Comparison of ENCODE assay signal across 16 cellular contexts in the genomic region with DNA sequence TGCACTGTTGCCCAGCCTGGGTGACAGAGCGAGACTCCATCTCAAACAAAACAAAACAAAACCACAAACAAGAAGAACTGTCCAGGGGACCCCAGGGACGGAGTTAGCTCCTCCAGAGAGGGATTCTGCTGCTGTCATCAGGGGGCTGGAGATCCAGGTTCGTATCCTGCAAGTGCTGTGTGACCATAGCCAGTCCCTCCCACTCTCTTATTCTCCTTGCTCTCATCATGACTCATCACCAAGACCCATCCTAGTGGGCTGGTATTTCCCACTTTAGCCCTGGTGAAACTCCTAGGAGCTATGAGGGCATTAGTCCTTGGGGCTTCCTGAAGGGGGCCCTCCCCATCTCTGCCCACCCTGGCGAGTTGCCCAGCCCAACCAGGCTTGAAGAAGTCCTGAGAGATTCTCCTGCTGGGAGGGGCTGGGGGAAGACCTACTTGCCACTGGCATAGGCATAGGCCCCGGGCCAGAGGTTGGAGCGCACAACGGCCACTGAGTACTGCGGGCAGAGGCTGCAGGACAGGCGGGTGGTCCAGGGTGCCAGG. TPM values are rescaled to one million over a fixed set of nuclear protein-coding genes. Genes with fewer than 3 reads are reported as not detected.
A peak's percentile ranks its signal among the peaks of the same experiment; 100 is the strongest.
DNase-seq lines count a peak whose midpoint lies in the region; ATAC-seq, FAIRE-seq and TF ChIP-seq lines count a peak whose summit lies in the region.
"Had no signal": no experiment of that assay in that cellular context is flagged by ENCODE, and none has a peak within 500 bp of the region (broad histone marks: within the 10 kb centered on the region; RNA-seq: fewer than 3 reads in every experiment).

No MANE protein-coding gene starts in this region.

- CTCF ChIA-PET in HepG2 (lab: Yijun Ruan, JAX; ENCODE audit: low intra/inter-chr PET ratio, low total read pairs) = interaction anchor here (1.5 kb wide), 1 partner anchor 30 kb away, joined by 17 read pairs; the partner anchor contains the start of gene SIX5

- BruUV-seq in HepG2 (replicated peaks; lab: Mats Ljungman, UMichigan) = no TSS peak

- H3K4me3 Mint-ChIP-seq in stimulated activated naive CD8-positive, alpha-beta T cell treated with anti-CD3 and anti-CD28 coated beads, Interleukin-15, amount 100 ng/mL, for 72 hours = no peak overlapping the region
- H3K4me3 Mint-ChIP-seq: brain had no signal

- no peak overlapping the region for H3K27ac Mint-ChIP-seq in stimulated activated naive CD8-positive, alpha-beta T cell treated with anti-CD3 and anti-CD28 coated beads, Interleukin-15, amount 100 ng/mL, for 72 hours
- H3K27ac Mint-ChIP-seq: activated T-helper 2 cell treated with anti-CD3 and anti-CD28 coated beads, Interferon-gamma antibody, Interleukin-2, Interleukin-4, amounts not matched to agents 10 μg/mL and 5 μg/mL and 100 μg/mL, durations not matched to agents 14 hours and 24 hours and 36 hours had no signal

- H3K4me1 ChIP-seq in HepG2 (ENCODE audit: insufficient read depth, low read length) = peaks cover 26% of the 10 kb centered on the region

- H3K9me3 Mint-ChIP-seq in stimulated activated naive CD8-positive, alpha-beta T cell treated with anti-CD3 and anti-CD28 coated beads, Interleukin-15, amount 100 ng/mL, for 72 hours = no peaks in the 10 kb centered on the region
- H3K9me3 Mint-ChIP-seq: activated T-helper 2 cell treated with anti-CD3 and anti-CD28 coated beads, Interferon-gamma antibody, Interleukin-2, Interleukin-4, amounts not matched to agents 10 μg/mL and 5 μg/mL and 100 μg/mL, durations not matched to agents 14 hours and 24 hours and 36 hours had no signal

- H3K27me3 Mint-ChIP-seq in stimulated activated naive CD8-positive, alpha-beta T cell treated with anti-CD3 and anti-CD28 coated beads, Interleukin-15, amount 100 ng/mL, for 72 hours = peaks cover 76% of the 10 kb centered on the region
- H3K27me3 Mint-ChIP-seq: brain had no signal

- no peak for TF ChIP-seq POLR2A in HepG2 (IDR thresholded peaks at IDR 0.05; ENCODE audit: insufficient read depth in 1 of 2, low read depth in 2 of 2, low read length in 2 of 2)

- H2AFZ ChIP-seq in HepG2 (ENCODE audit: low read length) = no peak overlapping the region

- H3K9ac ChIP-seq in HepG2 (ENCODE audit: insufficient read depth, low read depth, low read length) = no peak overlapping the region

- peak; percentile 4 for ATAC-seq in stimulated activated naive CD8-positive, alpha-beta T cell treated with anti-CD3 and anti-CD28 coated beads, Interleukin-15, Interleukin-2, amounts not matched to agents 100 U/mL and 50 U/mL, for 24 hours
- ATAC-seq in stimulated activated naive CD8-positive, alpha-beta T cell treated with anti-CD3 and anti-CD28 coated beads, Interleukin-15, amount 100 ng/mL, for 72 hours = no peak
- ATAC-seq in SK-N-SH treated with all-trans-retinoic acid at 6 μM for 48 hours (peak; percentile 53), HepG2 (no peak), GM19463 (IDR thresholded peaks at IDR 0.05; ENCODE audit: unreplicated experiment) (no peak)

- peaks cover 1 to 19% of the 10 kb centered on the region in 2 experiments; a peak in 2 of 5 replicates for H3K27me3 ChIP-seq in HepG2 (ENCODE audit: control insufficient read depth in 1 of 2, insufficient read depth in 2 of 2, low read length in 2 of 2)
- H3K27me3 ChIP-seq: SJSA1, tibial artery had no signal

- in situ Hi-C loops in HepG2 (cut with HindIII; ENCODE audit: extremely low pct_ligation_motif_present, low pct_unique_long_range_greater_than_20kb) = no loop called here

- no peaks in the 10 kb centered on the region for H3K79me2 ChIP-seq in HepG2 (ENCODE audit: insufficient read depth, low read length)

- no peaks in the 10 kb centered on the region for H3K9me3 ChIP-seq in HepG2 (ENCODE audit: low read length)
- H3K9me3 ChIP-seq: SJSA1, tibial artery had no signal

- peaks cover 9% of the 10 kb centered on the region for H3K4me1 Mint-ChIP-seq in stimulated activated naive CD8-positive, alpha-beta T cell treated with anti-CD3 and anti-CD28 coated beads, Interleukin-15, amount 100 ng/mL, for 72 hours

- no peaks in the 10 kb centered on the region for H4K20me1 ChIP-seq in HepG2 (ENCODE audit: insufficient read depth, low read length)

- intact Hi-C loops in HepG2 (cut with micrococcal nuclease; ENCODE audit: unreplicated experiment) = no loop called here

- no peak overlapping the region for H3K4me2 ChIP-seq in HepG2 (ENCODE audit: low read depth, low read length)

- no peak overlapping the region for H3K27ac ChIP-seq in HepG2 (ENCODE audit: extremely low read length, insufficient read depth, low read length)
- H3K27ac ChIP-seq: SJSA1, tibial artery had no signal

- no peak overlapping the region for H3K4me3 ChIP-seq in HepG2 (replicated peaks in 1 of 3; ENCODE audit: insufficient read depth in 1 of 3, low read depth in 2 of 3, low read length in 3 of 3)
- H3K4me3 ChIP-seq: SJSA1, tibial artery had no signal

- no peak for TF ChIP-seq RAD21 in HepG2 (CRISPR knock-in tag; IDR thresholded peaks at IDR 0.05)

- no peak for TF ChIP-seq CTCF in HepG2 (CRISPR knock-in tag; IDR thresholded peaks at IDR 0.05)

- 12% methylated on average over 4 of the region's 9 CpGs for WGBS in HepG2 (ENCODE audit: low lambda C conversion rate)

- POLR2A ChIA-PET in HepG2 (lab: Yijun Ruan, JAX) = interaction anchor here (0.9 to 1.2 kb wide), 2 partner anchors 63 to 103 kb away, joined by 3 to 4 read pairs; partner anchors contain the start of genes MYPOP and SYMPK

- TF ChIP-seq EP300 in HepG2 (IDR thresholded peaks at IDR 0.05; ENCODE audit: low read depth in 2 of 2, low read length in 2 of 2) (no peak), HepG2 (CRISPR knock-in tag; IDR thresholded peaks at IDR 0.05; ENCODE audit: borderline replicate concordance) (no peak)

- no peak for DNase-seq in stimulated activated naive CD8-positive, alpha-beta T cell treated with anti-CD3 and anti-CD28 coated beads, Interleukin-15, Interleukin-2, amounts not matched to agents 100 U/mL and 50 U/mL, for 24 hours
- no peak for DNase-seq in stimulated activated naive CD8-positive, alpha-beta T cell treated with anti-CD3 and anti-CD28 coated beads, Interleukin-15, amount 100 ng/mL, for 72 hours
- peak; percentile 68 for DNase-seq in hepatic stellate cell (ENCODE audit: low spot score)
- DNase-seq in occipital lobe (lab: John Stamatoyannopoulos, UW) = no peak
- no peak for DNase-seq in HepG2 (ENCODE audit: low spot score)
- no peak for DNase-seq in SKM-1 treated with dmso at 0.1 percent for 144 hours (lab: John Stamatoyannopoulos, UW; ENCODE audit: unreplicated experiment)
- DNase-seq: NCI-H1092, NCI-H526, tibial artery had no signal

- H3K36me3 ChIP-seq in HepG2 (replicated peaks in 1 of 2; ENCODE audit: control insufficient read depth in 1 of 2, insufficient read depth in 2 of 2, low read length in 2 of 2) = no peaks in the 10 kb centered on the region
- H3K36me3 ChIP-seq: SJSA1, tibial artery had no signal

- no peak for FAIRE-seq in HepG2 (lab: Jason Lieb, UNC)
- FAIRE-seq: GM18507 had no signal

RNA-seq across cellular contexts. Expression of gene DMWD, which starts 7.4 kb away (rescaled TPM):
- 41.0 TPM for total RNA-seq in occipital lobe
- 11.0 and 14.9 TPM in 2 replicates for total RNA-seq in HepG2 (2016; rRNA removed; fragmentation: Illumina TruSeq; extraction: Trizol)
- total RNA-seq in HepG2 (2016; cell fraction: cytosol; rRNA removed; fragmentation: Illumina TruSeq; extraction: Trizol; ENCODE audit: low read depth) = 22.5 and 32.3 TPM in 2 replicates
- total RNA-seq in HepG2 (2016; cell fraction: insoluble cytoplasmic fraction; rRNA removed; fragmentation: Illumina TruSeq; extraction: Trizol) = 9.3 and 16.3 TPM in 2 replicates
- 40.0 and 43.7 TPM in 2 replicates for total RNA-seq in HepG2 (2016; cell fraction: membrane; rRNA removed; fragmentation: Illumina TruSeq; extraction: Trizol)
- total RNA-seq in HepG2 (2016; cell fraction: nucleus; rRNA removed; fragmentation: Illumina TruSeq; extraction: Trizol) = 11.1 and 14.4 TPM in 2 replicates
- 10.3 and 12.4 TPM in 2 replicates for polyA plus RNA-seq in HepG2 (2011; rRNA removed)
- polyA plus RNA-seq in HepG2 (2011; cell fraction: cytosol; rRNA removed) = 6.3 and 9.0 TPM in 2 replicates
- 44.3 and 58.8 TPM in 2 replicates for polyA plus RNA-seq in HepG2 (2011; cell fraction: nucleus; rRNA removed)
- 8.3 and 9.5 TPM in 2 replicates for polyA plus RNA-seq in HepG2 (2012)
- 34.5 and 34.9 TPM in 2 replicates for polyA plus RNA-seq in HepG2 (2016; cell fraction: cytosol; fragmentation: Illumina TruSeq; extraction: Trizol; ENCODE audit: low read depth)
- 9.9 and 14.4 TPM in 2 replicates for polyA plus RNA-seq in HepG2 (2016; cell fraction: insoluble cytoplasmic fraction; fragmentation: Illumina TruSeq; extraction: Trizol; ENCODE audit: low read depth)
- polyA plus RNA-seq in HepG2 (2016; cell fraction: membrane; fragmentation: Illumina TruSeq; extraction: Trizol; ENCODE audit: low read depth) = 36.7 and 38.5 TPM in 2 replicates
- polyA plus RNA-seq in HepG2 (2016; cell fraction: nucleus; fragmentation: Illumina TruSeq; extraction: Trizol; ENCODE audit: insufficient read depth, low read depth) = 22.1 and 22.4 TPM in 2 replicates
- 29.8 and 32.2 TPM in 2 replicates for polyA minus RNA-seq in HepG2 (2011; rRNA and poly(A)+ RNA removed; ENCODE audit: low replicate concordance)
- polyA minus RNA-seq in HepG2 (2011; cell fraction: cytosol; rRNA and poly(A)+ RNA removed) = 10.3 and 11.4 TPM in 2 replicates
- 33.9 and 38.2 TPM in 2 replicates for polyA minus RNA-seq in HepG2 (2011; cell fraction: nucleus; rRNA and poly(A)+ RNA removed)

RNA-seq across cellular contexts. Expression of gene RSPH6A, which starts 15.0 kb away (rescaled TPM):
- 0.16 TPM for total RNA-seq in occipital lobe
- 0.07 TPM in 1 of 2 replicates, not detected in the other for total RNA-seq in HepG2 (2016; rRNA removed; fragmentation: Illumina TruSeq; extraction: Trizol)
- total RNA-seq in HepG2 (2016; cell fraction: cytosol; rRNA removed; fragmentation: Illumina TruSeq; extraction: Trizol; ENCODE audit: low read depth) = not detected in 2 replicates
- total RNA-seq in HepG2 (2016; cell fraction: insoluble cytoplasmic fraction; rRNA removed; fragmentation: Illumina TruSeq; extraction: Trizol) = 0.11 TPM in 1 of 2 replicates, not detected in the other
- total RNA-seq in HepG2 (2016; cell fraction: membrane; rRNA removed; fragmentation: Illumina TruSeq; extraction: Trizol) = not detected in 2 replicates
- total RNA-seq in HepG2 (2016; cell fraction: nucleus; rRNA removed; fragmentation: Illumina TruSeq; extraction: Trizol) = 0.31 TPM in 1 of 2 replicates, not detected in the other
- polyA plus RNA-seq in HepG2 (2011; rRNA removed) = 0.03 TPM in 1 of 2 replicates, not detected in the other
- polyA plus RNA-seq in HepG2 (2011; cell fraction: cytosol; rRNA removed) = not detected in 2 replicates
- 0.45 and 0.59 TPM in 2 replicates for polyA plus RNA-seq in HepG2 (2011; cell fraction: nucleus; rRNA removed)
- polyA plus RNA-seq in HepG2 (2012) = not detected in 2 replicates
- not detected in 2 replicates for polyA plus RNA-seq in HepG2 (2016; cell fraction: cytosol; fragmentation: Illumina TruSeq; extraction: Trizol; ENCODE audit: low read depth)
- not detected in 2 replicates for polyA plus RNA-seq in HepG2 (2016; cell fraction: insoluble cytoplasmic fraction; fragmentation: Illumina TruSeq; extraction: Trizol; ENCODE audit: low read depth)
- not detected in 2 replicates for polyA plus RNA-seq in HepG2 (2016; cell fraction: membrane; fragmentation: Illumina TruSeq; extraction: Trizol; ENCODE audit: low read depth)
- not detected in 2 replicates for polyA plus RNA-seq in HepG2 (2016; cell fraction: nucleus; fragmentation: Illumina TruSeq; extraction: Trizol; ENCODE audit: insufficient read depth, low read depth)
- polyA minus RNA-seq in HepG2 (2011; rRNA and poly(A)+ RNA removed; ENCODE audit: low replicate concordance) = 0.26 and 0.50 TPM in 2 replicates
- not detected in 2 replicates for polyA minus RNA-seq in HepG2 (2011; cell fraction: cytosol; rRNA and poly(A)+ RNA removed)
- polyA minus RNA-seq in HepG2 (2011; cell fraction: nucleus; rRNA and poly(A)+ RNA removed) = 0.26 and 0.99 TPM in 2 replicates
- total RNA-seq: SJSA1 had no signal
- polyA plus RNA-seq: right cardiac atrium had no signal

RNA-seq across cellular contexts. Expression of gene DMPK, which starts 17.8 kb away (rescaled TPM):
- total RNA-seq in occipital lobe (16.7 TPM), HepG2 (2016; rRNA removed; fragmentation: Illumina TruSeq; extraction: Trizol) (1.7 and 5.3 TPM in 2 replicates)
- total RNA-seq in HepG2 (2016; cell fraction: cytosol; rRNA removed; fragmentation: Illumina TruSeq; extraction: Trizol; ENCODE audit: low read depth) = 1.1 and 1.9 TPM in 2 replicates
- total RNA-seq in HepG2 (2016; cell fraction: insoluble cytoplasmic fraction; rRNA removed; fragmentation: Illumina TruSeq; extraction: Trizol) = 1.5 and 4.2 TPM in 2 replicates
- total RNA-seq in HepG2 (2016; cell fraction: membrane; rRNA removed; fragmentation: Illumina TruSeq; extraction: Trizol) = 2.2 and 2.7 TPM in 2 replicates
- total RNA-seq in HepG2 (2016; cell fraction: nucleus; rRNA removed; fragmentation: Illumina TruSeq; extraction: Trizol) = 6.7 and 7.2 TPM in 2 replicates
- 8.8 and 12.5 TPM in 2 replicates for polyA plus RNA-seq in HepG2 (2011; rRNA removed)
- polyA plus RNA-seq in HepG2 (2011; cell fraction: cytosol; rRNA removed) = 4.4 and 5.8 TPM in 2 replicates
- 119 and 127 TPM in 2 replicates for polyA plus RNA-seq in HepG2 (2011; cell fraction: nucleus; rRNA removed)
- 8.6 and 13.1 TPM in 2 replicates for polyA plus RNA-seq in HepG2 (2012)
- polyA plus RNA-seq in HepG2 (2016; cell fraction: cytosol; fragmentation: Illumina TruSeq; extraction: Trizol; ENCODE audit: low read depth) = 0.84 and 0.86 TPM in 2 replicates
- polyA plus RNA-seq in HepG2 (2016; cell fraction: insoluble cytoplasmic fraction; fragmentation: Illumina TruSeq; extraction: Trizol; ENCODE audit: low read depth) = 3.2 and 3.6 TPM in 2 replicates
- 1.6 and 1.8 TPM in 2 replicates for polyA plus RNA-seq in HepG2 (2016; cell fraction: membrane; fragmentation: Illumina TruSeq; extraction: Trizol; ENCODE audit: low read depth)
- 25.3 and 34.4 TPM in 2 replicates for polyA plus RNA-seq in HepG2 (2016; cell fraction: nucleus; fragmentation: Illumina TruSeq; extraction: Trizol; ENCODE audit: insufficient read depth, low read depth)
- 6.3 and 12.8 TPM in 2 replicates for polyA minus RNA-seq in HepG2 (2011; rRNA and poly(A)+ RNA removed; ENCODE audit: low replicate concordance)
- polyA minus RNA-seq in HepG2 (2011; cell fraction: cytosol; rRNA and poly(A)+ RNA removed) = 2.5 and 4.2 TPM in 2 replicates
- 11.6 and 14.0 TPM in 2 replicates for polyA minus RNA-seq in HepG2 (2011; cell fraction: nucleus; rRNA and poly(A)+ RNA removed)

RNA-seq across cellular contexts. Expression of gene SIX5, which starts 31.0 kb away (rescaled TPM):
- total RNA-seq in occipital lobe (1.2 TPM), HepG2 (2016; rRNA removed; fragmentation: Illumina TruSeq; extraction: Trizol) (8.2 and 10.5 TPM in 2 replicates)
- total RNA-seq in HepG2 (2016; cell fraction: cytosol; rRNA removed; fragmentation: Illumina TruSeq; extraction: Trizol; ENCODE audit: low read depth) = 1.3 and 1.5 TPM in 2 replicates
- 7.3 and 10.6 TPM in 2 replicates for total RNA-seq in HepG2 (2016; cell fraction: insoluble cytoplasmic fraction; rRNA removed; fragmentation: Illumina TruSeq; extraction: Trizol)
- total RNA-seq in HepG2 (2016; cell fraction: membrane; rRNA removed; fragmentation: Illumina TruSeq; extraction: Trizol) = 4.0 and 4.6 TPM in 2 replicates
- 6.6 and 7.6 TPM in 2 replicates for total RNA-seq in HepG2 (2016; cell fraction: nucleus; rRNA removed; fragmentation: Illumina TruSeq; extraction: Trizol)
- polyA plus RNA-seq in HepG2 (2011; rRNA removed) = 7.7 and 8.8 TPM in 2 replicates
- 3.7 and 8.8 TPM in 2 replicates for polyA plus RNA-seq in HepG2 (2011; cell fraction: cytosol; rRNA removed)
- 42.0 and 54.7 TPM in 2 replicates for polyA plus RNA-seq in HepG2 (2011; cell fraction: nucleus; rRNA removed)
- polyA plus RNA-seq in HepG2 (2012) = 3.5 and 3.6 TPM in 2 replicates
- polyA plus RNA-seq in HepG2 (2016; cell fraction: cytosol; fragmentation: Illumina TruSeq; extraction: Trizol; ENCODE audit: low read depth) = 1.6 and 2.0 TPM in 2 replicates
- 12.0 and 14.3 TPM in 2 replicates for polyA plus RNA-seq in HepG2 (2016; cell fraction: insoluble cytoplasmic fraction; fragmentation: Illumina TruSeq; extraction: Trizol; ENCODE audit: low read depth)
- 3.6 and 4.7 TPM in 2 replicates for polyA plus RNA-seq in HepG2 (2016; cell fraction: membrane; fragmentation: Illumina TruSeq; extraction: Trizol; ENCODE audit: low read depth)
- 20.0 and 20.3 TPM in 2 replicates for polyA plus RNA-seq in HepG2 (2016; cell fraction: nucleus; fragmentation: Illumina TruSeq; extraction: Trizol; ENCODE audit: insufficient read depth, low read depth)
- 6.7 and 12.9 TPM in 2 replicates for polyA minus RNA-seq in HepG2 (2011; rRNA and poly(A)+ RNA removed; ENCODE audit: low replicate concordance)
- 6.0 and 6.6 TPM in 2 replicates for polyA minus RNA-seq in HepG2 (2011; cell fraction: cytosol; rRNA and poly(A)+ RNA removed)
- 8.2 and 8.5 TPM in 2 replicates for polyA minus RNA-seq in HepG2 (2011; cell fraction: nucleus; rRNA and poly(A)+ RNA removed)

Comparison
In these comparisons a context has a peak if more than half of its experiments do, and no peak if none do; other contexts are left out.
1. ATAC-seq: peak in stimulated activated naive CD8-positive, alpha-beta T cell treated with anti-CD3 and anti-CD28 coated beads, Interleukin-15, Interleukin-2, amounts not matched to agents 100 U/mL and 50 U/mL, for 24 hours (single experiment) and SK-N-SH treated with all-trans-retinoic acid at 6 μM for 48 hours (single experiment); none in stimulated activated naive CD8-positive, alpha-beta T cell treated with anti-CD3 and anti-CD28 coated beads, Interleukin-15, amount 100 ng/mL, for 72 hours (single experiment), HepG2 (single experiment) and GM19463 (single experiment).